1 cellular context compared by ENCODE assay signal in genomic region chr1:215001419-215002021, GRCh38.
TF ChIP-seq lines count a peak whose summit lies in the region.

No MANE protein-coding gene starts in this region.

TF ChIP-seq in HepG2, 621 proteins besides CTCF, POLR2A, EP300 and RAD21 (continued from another document):
- TF ChIP-seq, protein P1, sequence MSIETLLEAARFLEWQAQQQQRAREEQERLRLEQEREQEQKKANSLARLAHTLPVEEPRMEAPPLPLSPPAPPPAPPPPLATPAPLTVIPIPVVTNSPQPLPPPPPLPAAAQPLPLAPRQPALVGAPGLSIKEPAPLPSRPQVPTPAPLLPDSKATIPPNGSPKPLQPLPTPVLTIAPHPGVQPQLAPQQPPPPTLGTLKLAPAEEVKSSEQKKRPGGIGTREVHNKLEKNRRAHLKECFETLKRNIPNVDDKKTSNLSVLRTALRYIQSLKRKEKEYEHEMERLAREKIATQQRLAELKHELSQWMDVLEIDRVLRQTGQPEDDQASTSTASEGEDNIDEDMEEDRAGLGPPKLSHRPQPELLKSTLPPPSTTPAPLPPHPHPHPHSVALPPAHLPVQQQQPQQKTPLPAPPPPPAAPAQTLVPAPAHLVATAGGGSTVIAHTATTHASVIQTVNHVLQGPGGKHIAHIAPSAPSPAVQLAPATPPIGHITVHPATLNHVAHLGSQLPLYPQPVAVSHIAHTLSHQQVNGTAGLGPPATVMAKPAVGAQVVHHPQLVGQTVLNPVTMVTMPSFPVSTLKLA (IDR thresholded peaks at IDR 0.05), result no peak
